Comparison of ENCODE assay signal across 8 cellular contexts in the genomic region with DNA sequence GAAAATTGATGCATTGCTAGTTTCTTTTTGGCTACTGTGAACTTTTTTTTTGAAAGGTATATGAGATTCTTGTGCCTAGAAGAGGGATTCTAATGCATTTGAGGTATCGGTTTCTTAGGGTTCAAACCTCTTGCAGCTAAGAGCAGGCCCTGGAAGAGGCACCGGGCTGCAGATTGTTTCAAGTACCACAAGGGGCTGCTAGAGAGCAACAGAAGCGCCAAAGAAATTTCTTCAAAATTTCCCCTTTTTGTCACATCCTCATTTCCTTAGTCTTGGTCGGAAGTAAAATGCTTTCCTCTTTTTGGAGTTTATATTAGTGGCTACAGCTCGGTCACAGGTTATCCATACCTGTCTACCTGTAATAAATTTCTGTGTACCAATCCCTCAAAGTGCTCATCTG.
DNase-seq lines count a peak whose midpoint lies in the region; ATAC-seq and TF ChIP-seq lines count a peak whose summit lies in the region.

No MANE protein-coding gene starts in this region.

- DNase-seq in AG09309 (ENCODE audit: low read depth), result peak; percentile 24
- DNase-seq in LHCN-M2 (ENCODE audit: low read depth), result peak; percentile 37
- DNase-seq in WTC11 (ENCODE audit: low spot score), result peak; percentile 25
- peak; percentile 64 for DNase-seq in iPS-NIHi11 (ENCODE audit: low spot score)
- no peak for DNase-seq in transverse colon
- DNase-seq in Ammon's horn (ENCODE audit: low spot score), result no peak

- no peaks in the 10 kb centered on the region for H3K9me3 ChIP-seq in transverse colon

- no peak overlapping the region for H3K27ac Mint-ChIP-seq in WTC11

- no peaks in the 10 kb centered on the region for H3K36me3 ChIP-seq in transverse colon

- TF ChIP-seq POLR2A in transverse colon (IDR thresholded peaks at IDR 0.05), result no peak

- no peaks in the 10 kb centered on the region for H3K4me1 ChIP-seq in transverse colon

- TF ChIP-seq EP300 in transverse colon (IDR thresholded peaks at IDR 0.05; ENCODE audit: low read depth), result no peak

- peak; percentile 66 for ATAC-seq in WTC11
- ATAC-seq in HG03196 (IDR thresholded peaks at IDR 0.05; ENCODE audit: unreplicated experiment), result no peak

- WGBS in transverse colon (ENCODE audit: low coverage in 1 of 2), 2 donors, result 20 to 23% methylated on average over 2 to 5 of the region's 5 CpGs

- no peak overlapping the region for H3K27ac ChIP-seq in transverse colon

- no peaks in the 10 kb centered on the region for H3K27me3 ChIP-seq in transverse colon

- TF ChIP-seq CTCF in AG09309 (IDR thresholded peaks at IDR 0.05; ENCODE audit: control insufficient read depth, insufficient read depth, low read depth, low read length, missing control alignments) (peak; percentile 93), GM12874 (IDR thresholded peaks at IDR 0.05; ENCODE audit: insufficient read depth, low read depth, low read length) (peak; percentile 95), WTC11 (IDR thresholded peaks at IDR 0.05) (peak; percentile 81), transverse colon (IDR thresholded peaks at IDR 0.05) (peak; percentile 46 to 67 (median 60))

- no peaks in the 10 kb centered on the region for H3K27me3 Mint-ChIP-seq in WTC11 (ENCODE audit: low read depth)

- intact Hi-C loops in transverse colon (cut with DNase I; ENCODE audit: low total_unique reads), result no loop called here

- no peaks in the 10 kb centered on the region for H3K36me3 Mint-ChIP-seq in WTC11

- peaks cover 4% of the 10 kb centered on the region; the same call in 1 of the 2 replicates for H3K4me1 Mint-ChIP-seq in WTC11

- CTCF ChIA-PET in WTC11 (lab: Charles Lee), result interaction anchor here (0.5 to 2.4 kb wide), 37 partner anchors 8 to 695 kb away, joined by 3 to 19 read pairs (median 3); no protein-coding TSS in a partner anchor

- H3K9me3 Mint-ChIP-seq in WTC11, result no peaks in the 10 kb centered on the region

- H3K4me3 ChIP-seq in AG09309 (ENCODE audit: control insufficient read depth, low read depth, low read length), result no peak overlapping the region
- H3K4me3 ChIP-seq in transverse colon, result no peak overlapping the region

- no peak overlapping the region for H3K4me3 Mint-ChIP-seq in WTC11

- POLR2A ChIA-PET in WTC11 (lab: Charles Lee), result no interaction called here

- in situ Hi-C loops in transverse colon (cut with MboI; ENCODE audit: low pct_ligation_motif_present in 1 of 4, low pct_unique_long_range_greater_than_20kb in 1 of 4, low sequenced_read_pairs in 3 of 4), result loop anchor here in 1 of 4 donors (25.0 kb wide), 3 partner anchors 518 to 993 kb away; no protein-coding TSS in a partner anchor

TF ChIP-seq in WTC11, 78 proteins besides CTCF, POLR2A, EP300 and RAD21:
- TF ChIP-seq ZNF317 (CRISPR knock-in tag; IDR thresholded peaks at IDR 0.05; ENCODE audit: borderline replicate concordance, low read depth), result no peak
- no peak for TF ChIP-seq RORB (CRISPR knock-in tag; IDR thresholded peaks at IDR 0.05)
- no peak for TF ChIP-seq EMX1 (CRISPR knock-in tag; IDR thresholded peaks at IDR 0.05)
- no peak for TF ChIP-seq MXD4 (CRISPR knock-in tag; IDR thresholded peaks at IDR 0.05; ENCODE audit: borderline replicate concordance)
- no peak for TF ChIP-seq CREB1 (CRISPR knock-in tag; IDR thresholded peaks at IDR 0.05)
- TF ChIP-seq, protein P1, sequence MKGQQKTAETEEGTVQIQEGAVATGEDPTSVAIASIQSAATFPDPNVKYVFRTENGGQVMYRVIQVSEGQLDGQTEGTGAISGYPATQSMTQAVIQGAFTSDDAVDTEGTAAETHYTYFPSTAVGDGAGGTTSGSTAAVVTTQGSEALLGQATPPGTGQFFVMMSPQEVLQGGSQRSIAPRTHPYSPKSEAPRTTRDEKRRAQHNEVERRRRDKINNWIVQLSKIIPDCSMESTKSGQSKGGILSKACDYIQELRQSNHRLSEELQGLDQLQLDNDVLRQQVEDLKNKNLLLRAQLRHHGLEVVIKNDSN (CRISPR knock-in tag; IDR thresholded peaks at IDR 0.05), result no peak
- TF ChIP-seq OVOL2 (CRISPR knock-in tag; IDR thresholded peaks at IDR 0.05; ENCODE audit: borderline replicate concordance), result no peak
- TF ChIP-seq, protein P2, sequence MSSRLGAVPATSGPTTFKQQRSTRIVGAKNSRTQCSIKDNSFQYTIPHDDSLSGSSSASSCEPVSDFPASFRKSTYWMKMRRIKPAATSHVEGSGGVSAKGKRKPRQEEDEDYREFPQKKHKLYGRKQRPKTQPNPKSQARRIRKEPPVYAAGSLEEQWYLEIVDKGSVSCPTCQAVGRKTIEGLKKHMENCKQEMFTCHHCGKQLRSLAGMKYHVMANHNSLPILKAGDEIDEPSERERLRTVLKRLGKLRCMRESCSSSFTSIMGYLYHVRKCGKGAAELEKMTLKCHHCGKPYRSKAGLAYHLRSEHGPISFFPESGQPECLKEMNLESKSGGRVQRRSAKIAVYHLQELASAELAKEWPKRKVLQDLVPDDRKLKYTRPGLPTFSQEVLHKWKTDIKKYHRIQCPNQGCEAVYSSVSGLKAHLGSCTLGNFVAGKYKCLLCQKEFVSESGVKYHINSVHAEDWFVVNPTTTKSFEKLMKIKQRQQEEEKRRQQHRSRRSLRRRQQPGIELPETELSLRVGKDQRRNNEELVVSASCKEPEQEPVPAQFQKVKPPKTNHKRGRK (CRISPR knock-in tag; IDR thresholded peaks at IDR 0.05; ENCODE audit: borderline replicate concordance), result no peak
- TF ChIP-seq ZNF423 (CRISPR knock-in tag; IDR thresholded peaks at IDR 0.05), result no peak
- TF ChIP-seq ZNF138 (CRISPR knock-in tag; conservative IDR thresholded peaks at IDR 0.05), result no peak
- TF ChIP-seq, protein P3, sequence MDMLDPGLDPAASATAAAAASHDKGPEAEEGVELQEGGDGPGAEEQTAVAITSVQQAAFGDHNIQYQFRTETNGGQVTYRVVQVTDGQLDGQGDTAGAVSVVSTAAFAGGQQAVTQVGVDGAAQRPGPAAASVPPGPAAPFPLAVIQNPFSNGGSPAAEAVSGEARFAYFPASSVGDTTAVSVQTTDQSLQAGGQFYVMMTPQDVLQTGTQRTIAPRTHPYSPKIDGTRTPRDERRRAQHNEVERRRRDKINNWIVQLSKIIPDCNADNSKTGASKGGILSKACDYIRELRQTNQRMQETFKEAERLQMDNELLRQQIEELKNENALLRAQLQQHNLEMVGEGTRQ (CRISPR knock-in tag; IDR thresholded peaks at IDR 0.05), result no peak
- TF ChIP-seq, protein P4, sequence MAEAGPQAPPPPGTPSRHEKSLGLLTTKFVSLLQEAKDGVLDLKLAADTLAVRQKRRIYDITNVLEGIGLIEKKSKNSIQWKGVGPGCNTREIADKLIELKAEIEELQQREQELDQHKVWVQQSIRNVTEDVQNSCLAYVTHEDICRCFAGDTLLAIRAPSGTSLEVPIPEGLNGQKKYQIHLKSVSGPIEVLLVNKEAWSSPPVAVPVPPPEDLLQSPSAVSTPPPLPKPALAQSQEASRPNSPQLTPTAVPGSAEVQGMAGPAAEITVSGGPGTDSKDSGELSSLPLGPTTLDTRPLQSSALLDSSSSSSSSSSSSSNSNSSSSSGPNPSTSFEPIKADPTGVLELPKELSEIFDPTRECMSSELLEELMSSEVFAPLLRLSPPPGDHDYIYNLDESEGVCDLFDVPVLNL (CRISPR knock-in tag; IDR thresholded peaks at IDR 0.05; ENCODE audit: borderline replicate concordance, low read depth), result no peak
- no peak for TF ChIP-seq SP1 (CRISPR knock-in tag; conservative IDR thresholded peaks at IDR 0.05)
- TF ChIP-seq GRHL2 (CRISPR knock-in tag; IDR thresholded peaks at IDR 0.05; ENCODE audit: insufficient replicate concordance, severe bottlenecking), result no peak
- no peak for TF ChIP-seq JAZF1 (CRISPR knock-in tag; IDR thresholded peaks at IDR 0.05)
- no peak for TF ChIP-seq FOXK1 (CRISPR knock-in tag; IDR thresholded peaks at IDR 0.05)
- no peak for TF ChIP-seq NFYB (CRISPR knock-in tag; conservative IDR thresholded peaks at IDR 0.05; ENCODE audit: low read depth)
- TF ChIP-seq NFATC4 (CRISPR knock-in tag; IDR thresholded peaks at IDR 0.05), result no peak

Comparison
In these comparisons a context has a peak if more than half of its experiments do, and no peak if none do; other contexts are left out.
1. DNase-seq: peak in AG09309 (single experiment), LHCN-M2 (single experiment), WTC11 (single experiment) and iPS-NIHi11 (single experiment); none in transverse colon (single experiment) and Ammon's horn (single experiment).
2. Peak in every context shown above with its lines, with median percentiles within 50 percentile points of each other: CTCF ChIP-seq.